In the genomic region with DNA sequence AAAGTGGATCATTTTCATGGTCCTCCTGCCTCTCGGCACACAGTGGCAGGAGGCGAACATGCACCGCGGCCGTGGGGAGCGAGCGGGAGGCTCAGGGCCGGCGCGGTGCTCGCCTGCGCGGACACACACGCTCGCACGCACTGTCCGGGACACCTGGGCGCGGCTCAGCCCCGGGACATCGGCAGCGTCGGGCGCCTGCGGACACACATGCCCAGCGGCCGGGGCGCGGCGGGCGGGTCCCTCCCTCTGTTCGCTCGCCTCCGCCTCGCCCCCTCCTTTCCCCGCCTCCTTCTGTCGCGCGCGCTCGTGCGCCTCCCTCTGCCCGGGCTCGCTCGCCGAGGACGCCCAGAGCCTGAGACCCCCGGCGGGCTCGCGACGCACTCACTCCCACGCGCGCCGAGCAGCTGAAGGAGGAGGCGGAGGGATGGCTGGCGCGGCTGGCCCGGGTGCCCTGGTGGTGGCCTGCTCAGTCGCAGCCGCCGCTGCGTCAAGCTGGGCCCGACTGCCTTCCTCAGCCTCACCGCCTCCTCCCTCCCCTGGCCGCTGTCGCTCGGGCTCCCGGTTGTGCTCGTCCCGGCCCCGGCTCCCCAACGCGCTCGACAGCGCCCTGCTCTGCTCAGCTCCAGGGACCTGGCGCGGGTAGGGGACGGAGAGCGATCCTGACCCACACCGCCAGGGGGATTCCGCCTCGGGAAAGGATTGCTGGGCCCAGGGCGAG, we compare ENCODE assay signal across 8 cellular contexts. TPM values are rescaled to one million over a fixed set of nuclear protein-coding genes. Genes with fewer than 3 reads are reported as not detected.
DNase-seq lines count a peak whose midpoint lies in the region; ATAC-seq and TF ChIP-seq lines count a peak whose summit lies in the region.

A gene (minus strand): TSS at position 230 of the 718 bp plus-strand sequence. CDS start 170 bp downstream, at position 60.

- H3K4me3 ChIP-seq in heart right ventricle (peak within 1 kb of the TSS; percentile 62 to 87 (median 72)), osteoblast (ENCODE audit: insufficient read depth, low read length) (peak within 1 kb of the TSS; percentile 60)

- H3K27ac ChIP-seq in heart right ventricle (peak within 1 kb of the TSS; percentile 78 to 89 (median 84)), osteoblast (ENCODE audit: low read depth, low read length) (no peak within 1 kb of the TSS)

- peak within 1 kb of the TSS; percentile 41 for H2AFZ ChIP-seq in osteoblast (ENCODE audit: low read length)

- intact Hi-C loops in heart right ventricle (cut with DNase I): loop anchor here in 7 of 10 donors (1.0 to 10.0 kb wide), 11 partner anchors 66 to 321 kb away; no protein-coding TSS in a partner anchor

- WGBS in heart right ventricle, 2 donors: 0 to 1% methylated on average over 66 to 80 of the region's 85 CpGs

- no peaks in the 10 kb centered on the region for H3K9me3 ChIP-seq in heart right ventricle
- no peaks in the 10 kb centered on the region for H3K9me3 ChIP-seq in osteoblast (ENCODE audit: low read depth, low read length)

- no peaks in the 10 kb centered on the region for H3K36me3 ChIP-seq in heart right ventricle
- no peaks in the 10 kb centered on the region for H3K36me3 ChIP-seq in osteoblast (ENCODE audit: insufficient read depth, low read length)

- H3K27me3 ChIP-seq in heart right ventricle: peaks cover 0 to 17% (median 0%) of the 10 kb centered on the region in 7 donors
- H3K27me3 ChIP-seq in osteoblast (ENCODE audit: insufficient read depth, low read length): peaks cover 13% of the 10 kb centered on the region

- ATAC-seq in HG02981 (IDR thresholded peaks at IDR 0.05; ENCODE audit: unreplicated experiment) (peak; percentile 80), heart right ventricle (peak; percentile 91 to 99 (median 96)), HG02763 (IDR thresholded peaks at IDR 0.05; ENCODE audit: unreplicated experiment) (no peak)

- peak; percentile 70 to 97 (median 84) for TF ChIP-seq CTCF in heart right ventricle (IDR thresholded peaks at IDR 0.05)
- peak; percentile 42 for TF ChIP-seq CTCF in osteoblast (IDR thresholded peaks at IDR 0.05; ENCODE audit: extremely low read depth, low read depth, low read length)

- H3K4me1 ChIP-seq in heart right ventricle (peaks cover 3 to 24% (median 21%) of the 10 kb centered on the region in 9 donors), osteoblast (ENCODE audit: insufficient read depth, low read length) (no peaks in the 10 kb centered on the region)

- H3K79me2 ChIP-seq in osteoblast (ENCODE audit: insufficient read depth, low read length): no peaks in the 10 kb centered on the region

- no peaks in the 10 kb centered on the region for H4K20me1 ChIP-seq in osteoblast (ENCODE audit: insufficient read depth, low read length)

- H3K4me2 ChIP-seq in osteoblast (ENCODE audit: insufficient read depth, low read length): peak within 1 kb of the TSS; percentile 73

- DNase-seq in NCI-H1436 (lab: John Stamatoyannopoulos, UW) (peak; percentile 88), NCI-H1436 treated with DMSO at 0.1 percent for 48 hours (lab: John Stamatoyannopoulos, UW) (no peak), NCI-H510A (lab: John Stamatoyannopoulos, UW) (peak; percentile 84), amniotic epithelial cell (ENCODE audit: low read depth) (peak; percentile 16), heart right ventricle (peak; percentile 88 to 91), osteoblast (ENCODE audit: insufficient read length, low spot score, missing footprints) (peak; percentile 88)

RNA-seq across cellular contexts. Expression of the gene that starts here (rescaled TPM):
- total RNA-seq in heart right ventricle (100 to 1,000 TPM in 6 of 10 donors, 10 to 100 TPM in 4; 60.5 to 145 (median 113) TPM), osteoblast (0.36 TPM in 1 of 2 replicates, not detected in the other)
- 10 to 100 TPM; 23.1 to 67.5 TPM for polyA plus RNA-seq in heart right ventricle

Comparison
In these comparisons a context has a peak if more than half of its experiments do, and no peak if none do; other contexts are left out.
1. RNA of the gene that starts here (total RNA-seq): 60.5 to 145 TPM in heart right ventricle; 0.36 TPM in osteoblast; every median in the first group is over 10 times any median in the second.
2. Peak in DNase-seq, H3K4me3 ChIP-seq and H3K4me2 ChIP-seq in osteoblast; RNA of the gene not detected or under 1 TPM.